In genomic region chr17:42872251-42872965, GRCh38 we compare ENCODE assay signal across 24 cellular contexts. TPM values are rescaled to one million over a fixed set of nuclear protein-coding genes. Genes with fewer than 3 reads are reported as not detected.
DNase-seq lines count a peak whose midpoint lies in the region; ATAC-seq, FAIRE-seq and TF ChIP-seq lines count a peak whose summit lies in the region.
"Had no signal": no experiment of that assay in that cellular context is flagged by ENCODE, and none has a peak within 500 bp of the region (broad histone marks: within the 10 kb centered on the region; RNA-seq: fewer than 3 reads in every experiment).

No MANE protein-coding gene starts in this region.

- no peak overlapping the region for H3K4me3 Mint-ChIP-seq in memory B cell
- no peak overlapping the region for H3K4me3 Mint-ChIP-seq in endothelial cell (ENCODE audit: unreplicated experiment)
- H3K4me3 Mint-ChIP-seq: CD4-positive, alpha-beta T cell; IgD-negative memory B cell had no signal

- H3K36me3 ChIP-seq in kidney (ENCODE audit: control insufficient read depth in 1 of 2, insufficient read depth in 2 of 2, low read length in 2 of 2): peaks cover 0 to 3% of the 10 kb centered on the region in 2 donors
- H3K36me3 ChIP-seq: BLaER1 treated with 17β-estradiol and CSF1 and Interleukin-3, amounts not matched to agents 10 nM and 100 nM had no signal

- peaks cover 3% of the 10 kb centered on the region for H3K36me3 Mint-ChIP-seq in memory B cell
- peaks cover 19% of the 10 kb centered on the region for H3K36me3 Mint-ChIP-seq in endothelial cell (ENCODE audit: low read depth, unreplicated experiment)
- H3K36me3 Mint-ChIP-seq: IgD-negative memory B cell had no signal

- TF ChIP-seq CTCF in kidney (IDR thresholded peaks at IDR 0.05; ENCODE audit: borderline replicate concordance, extremely low read depth, insufficient read depth) (no peak), endothelial cell (IDR thresholded peaks at IDR 0.05; ENCODE audit: unreplicated experiment) (no peak)

- H3K27me3 Mint-ChIP-seq in memory B cell: peaks cover 15% of the 10 kb centered on the region
- peaks cover 5% of the 10 kb centered on the region for H3K27me3 Mint-ChIP-seq in endothelial cell (ENCODE audit: unreplicated experiment)

- H3K4me1 Mint-ChIP-seq in memory B cell (peaks cover 2% of the 10 kb centered on the region), endothelial cell (ENCODE audit: unreplicated experiment) (peaks cover 3% of the 10 kb centered on the region)
- H3K4me1 Mint-ChIP-seq: IgD-negative memory B cell had no signal

- no peak overlapping the region for H3K9ac ChIP-seq in kidney (ENCODE audit: low read length in 2 of 2)
- H3K9ac ChIP-seq: BLaER1 treated with 17β-estradiol and CSF1 and Interleukin-3, amounts not matched to agents 10 nM and 100 nM; KMS-11 had no signal

- FAIRE-seq in kidney (lab: Jason Lieb, UNC): no peak
- FAIRE-seq: A549, G401.6, H1 had no signal

- intact Hi-C loops in kidney (cut with DNase I): no loop called here

- H3K9me3 Mint-ChIP-seq in memory B cell (peaks cover 3% of the 10 kb centered on the region), endothelial cell (ENCODE audit: unreplicated experiment) (peaks cover 4% of the 10 kb centered on the region)

- DNase-seq in NCI-H226 (peak; percentile 41), kidney (peak; percentile 44), memory B cell (ENCODE audit: low spot score in 2 of 2) (no peak), COR-L47 (lab: John Stamatoyannopoulos, UW) (no peak), NCI-H446 (lab: John Stamatoyannopoulos, UW) (no peak), endothelial cell (ENCODE audit: low spot score) (no peak)
- DNase-seq: AML-193; CD4-positive, alpha-beta T cell; MM.1S; NCI-H1694; NCI-H2029 treated with DMSO at 0.1 percent for 48 hours; NCI-H510A; NCI-H69; SHP77 had no signal

- H3K27ac ChIP-seq in kidney (ENCODE audit: low read depth in 2 of 2, low read length in 2 of 2): no peak overlapping the region
- H3K27ac ChIP-seq: A549; BLaER1 treated with 17β-estradiol and CSF1 and Interleukin-3, amounts not matched to agents 10 nM and 100 nM; KMS-11; RWPE1 had no signal

- ATAC-seq in memory B cell (ENCODE audit: low read depth): no peak
- ATAC-seq in HG03354 (IDR thresholded peaks at IDR 0.05; ENCODE audit: poor library complexity, severe bottlenecking, unreplicated experiment): no peak
- ATAC-seq: Panc1 had no signal

- no peak overlapping the region for H3K4me3 ChIP-seq in kidney (ENCODE audit: low read length in 2 of 2)
- H3K4me3 ChIP-seq: A549; BLaER1 treated with 17β-estradiol and CSF1 and Interleukin-3, amounts not matched to agents 10 nM and 100 nM had no signal

- peaks cover 0 to 4% of the 10 kb centered on the region in 2 donors for H3K4me1 ChIP-seq in kidney (ENCODE audit: control insufficient read depth in 1 of 2, insufficient read depth in 1 of 2, low read depth in 1 of 2, low read length in 2 of 2)
- H3K4me1 ChIP-seq: A549; BLaER1 treated with 17β-estradiol and CSF1 and Interleukin-3, amounts not matched to agents 10 nM and 100 nM had no signal

- H3K27ac Mint-ChIP-seq in memory B cell: peak overlapping the region; percentile 2
- no peak overlapping the region for H3K27ac Mint-ChIP-seq in endothelial cell (ENCODE audit: unreplicated experiment)
- H3K27ac Mint-ChIP-seq: CD4-positive, alpha-beta T cell; IgD-negative memory B cell had no signal

- H3K9me3 ChIP-seq in kidney (ENCODE audit: control insufficient read depth in 1 of 2, low read length in 2 of 2): no peaks in the 10 kb centered on the region

RNA-seq across cellular contexts. Expression of gene AOC3, which starts 21.4 kb away (rescaled TPM):
- total RNA-seq in kidney: 40.6 TPM
- 15.1 TPM for polyA plus RNA-seq in kidney (ENCODE audit: insufficient read depth, low read depth, low replicate concordance)
- total RNA-seq in endothelial cell (ENCODE audit: unreplicated experiment): 36.5 TPM
- polyA plus RNA-seq: IgD-negative memory B cell had no signal

RNA-seq across cellular contexts. Expression of gene AOC2, which starts 28.0 kb away (rescaled TPM):
- total RNA-seq in kidney: 1.2 TPM
- polyA plus RNA-seq in kidney (ENCODE audit: insufficient read depth, low read depth, low replicate concordance): 0.58 TPM
- 6.2 TPM for total RNA-seq in endothelial cell (ENCODE audit: unreplicated experiment)
- polyA plus RNA-seq: IgD-negative memory B cell had no signal

RNA-seq across cellular contexts. Expression of gene G6PC1, which starts 28.2 kb away (rescaled TPM):
- total RNA-seq in kidney (0.16 TPM), endothelial cell (ENCODE audit: unreplicated experiment) (not detected)
- 10.5 TPM for polyA plus RNA-seq in kidney (ENCODE audit: insufficient read depth, low read depth, low replicate concordance)
- total RNA-seq: CD4-positive, alpha-beta T cell; H1; SK-MEL-5 had no signal
- polyA plus RNA-seq: A549, IgD-negative memory B cell had no signal

RNA-seq across cellular contexts. Expression of gene PSME3, which starts 39.2 kb away (rescaled TPM):
- total RNA-seq in kidney (115 TPM), endothelial cell (ENCODE audit: unreplicated experiment) (128 TPM)
- 60.3 TPM for polyA plus RNA-seq in kidney (ENCODE audit: insufficient read depth, low read depth, low replicate concordance)

RNA-seq across cellular contexts. Expression of gene BECN1, which starts 48.3 kb away (rescaled TPM):
- total RNA-seq in kidney (95.1 TPM), endothelial cell (ENCODE audit: unreplicated experiment) (66.4 TPM)
- 65.9 TPM for polyA plus RNA-seq in kidney (ENCODE audit: insufficient read depth, low read depth, low replicate concordance)

Comparison
In these comparisons a context has a peak if more than half of its experiments do, and no peak if none do; other contexts are left out.
1. DNase-seq: peak in NCI-H226 (single experiment) and kidney (single experiment); none in memory B cell (0 of 2), COR-L47 (single experiment), NCI-H446 (0 of 2) and endothelial cell (single experiment).